In the genomic region with DNA sequence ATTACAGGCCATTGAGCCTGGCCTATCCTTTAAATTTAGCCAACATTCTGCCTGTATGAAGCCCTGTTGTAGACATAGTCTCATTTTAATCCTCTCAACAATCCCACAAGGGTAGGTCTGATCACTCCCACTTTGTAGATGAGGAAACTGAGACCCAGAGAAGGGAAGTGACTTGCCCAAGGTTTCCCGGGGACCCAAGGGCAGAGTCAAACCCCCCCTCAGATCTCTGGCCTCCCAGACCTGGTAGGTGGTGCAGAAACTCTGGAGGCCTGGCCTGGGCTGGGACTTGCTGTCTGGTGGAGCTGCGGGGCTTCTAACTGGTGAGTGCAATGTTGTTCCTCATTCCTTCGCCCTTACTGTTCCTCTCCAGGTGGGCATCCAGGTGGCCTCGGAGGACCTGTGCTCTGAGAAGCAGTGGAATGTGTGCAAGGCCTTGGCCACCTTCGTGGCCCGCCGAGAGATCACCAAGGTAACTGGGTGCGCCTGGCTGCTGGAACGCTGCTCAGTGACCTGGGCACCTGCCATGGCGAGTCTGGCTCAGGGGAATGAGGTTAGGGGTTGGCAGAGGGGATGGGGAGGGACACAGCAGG, we compare ENCODE assay signal across 1 cellular context.
TF ChIP-seq lines count a peak whose summit lies in the region.

No MANE protein-coding gene starts in this region.

TF ChIP-seq in H1, 55 proteins besides CTCF, POLR2A, EP300 and RAD21:
- TF ChIP-seq KDM5A (IDR thresholded peaks at IDR 0.05; ENCODE audit: low read length): no peak
- TF ChIP-seq KDM1A (IDR thresholded peaks at IDR 0.05; ENCODE audit: borderline replicate concordance, low read length): no peak
- no peak for TF ChIP-seq JUN (IDR thresholded peaks at IDR 0.05; ENCODE audit: low read depth, low read length)
- no peak for TF ChIP-seq GABPA (IDR thresholded peaks at IDR 0.05; ENCODE audit: borderline replicate concordance, insufficient read depth, low read length)
- TF ChIP-seq, protein P1, sequence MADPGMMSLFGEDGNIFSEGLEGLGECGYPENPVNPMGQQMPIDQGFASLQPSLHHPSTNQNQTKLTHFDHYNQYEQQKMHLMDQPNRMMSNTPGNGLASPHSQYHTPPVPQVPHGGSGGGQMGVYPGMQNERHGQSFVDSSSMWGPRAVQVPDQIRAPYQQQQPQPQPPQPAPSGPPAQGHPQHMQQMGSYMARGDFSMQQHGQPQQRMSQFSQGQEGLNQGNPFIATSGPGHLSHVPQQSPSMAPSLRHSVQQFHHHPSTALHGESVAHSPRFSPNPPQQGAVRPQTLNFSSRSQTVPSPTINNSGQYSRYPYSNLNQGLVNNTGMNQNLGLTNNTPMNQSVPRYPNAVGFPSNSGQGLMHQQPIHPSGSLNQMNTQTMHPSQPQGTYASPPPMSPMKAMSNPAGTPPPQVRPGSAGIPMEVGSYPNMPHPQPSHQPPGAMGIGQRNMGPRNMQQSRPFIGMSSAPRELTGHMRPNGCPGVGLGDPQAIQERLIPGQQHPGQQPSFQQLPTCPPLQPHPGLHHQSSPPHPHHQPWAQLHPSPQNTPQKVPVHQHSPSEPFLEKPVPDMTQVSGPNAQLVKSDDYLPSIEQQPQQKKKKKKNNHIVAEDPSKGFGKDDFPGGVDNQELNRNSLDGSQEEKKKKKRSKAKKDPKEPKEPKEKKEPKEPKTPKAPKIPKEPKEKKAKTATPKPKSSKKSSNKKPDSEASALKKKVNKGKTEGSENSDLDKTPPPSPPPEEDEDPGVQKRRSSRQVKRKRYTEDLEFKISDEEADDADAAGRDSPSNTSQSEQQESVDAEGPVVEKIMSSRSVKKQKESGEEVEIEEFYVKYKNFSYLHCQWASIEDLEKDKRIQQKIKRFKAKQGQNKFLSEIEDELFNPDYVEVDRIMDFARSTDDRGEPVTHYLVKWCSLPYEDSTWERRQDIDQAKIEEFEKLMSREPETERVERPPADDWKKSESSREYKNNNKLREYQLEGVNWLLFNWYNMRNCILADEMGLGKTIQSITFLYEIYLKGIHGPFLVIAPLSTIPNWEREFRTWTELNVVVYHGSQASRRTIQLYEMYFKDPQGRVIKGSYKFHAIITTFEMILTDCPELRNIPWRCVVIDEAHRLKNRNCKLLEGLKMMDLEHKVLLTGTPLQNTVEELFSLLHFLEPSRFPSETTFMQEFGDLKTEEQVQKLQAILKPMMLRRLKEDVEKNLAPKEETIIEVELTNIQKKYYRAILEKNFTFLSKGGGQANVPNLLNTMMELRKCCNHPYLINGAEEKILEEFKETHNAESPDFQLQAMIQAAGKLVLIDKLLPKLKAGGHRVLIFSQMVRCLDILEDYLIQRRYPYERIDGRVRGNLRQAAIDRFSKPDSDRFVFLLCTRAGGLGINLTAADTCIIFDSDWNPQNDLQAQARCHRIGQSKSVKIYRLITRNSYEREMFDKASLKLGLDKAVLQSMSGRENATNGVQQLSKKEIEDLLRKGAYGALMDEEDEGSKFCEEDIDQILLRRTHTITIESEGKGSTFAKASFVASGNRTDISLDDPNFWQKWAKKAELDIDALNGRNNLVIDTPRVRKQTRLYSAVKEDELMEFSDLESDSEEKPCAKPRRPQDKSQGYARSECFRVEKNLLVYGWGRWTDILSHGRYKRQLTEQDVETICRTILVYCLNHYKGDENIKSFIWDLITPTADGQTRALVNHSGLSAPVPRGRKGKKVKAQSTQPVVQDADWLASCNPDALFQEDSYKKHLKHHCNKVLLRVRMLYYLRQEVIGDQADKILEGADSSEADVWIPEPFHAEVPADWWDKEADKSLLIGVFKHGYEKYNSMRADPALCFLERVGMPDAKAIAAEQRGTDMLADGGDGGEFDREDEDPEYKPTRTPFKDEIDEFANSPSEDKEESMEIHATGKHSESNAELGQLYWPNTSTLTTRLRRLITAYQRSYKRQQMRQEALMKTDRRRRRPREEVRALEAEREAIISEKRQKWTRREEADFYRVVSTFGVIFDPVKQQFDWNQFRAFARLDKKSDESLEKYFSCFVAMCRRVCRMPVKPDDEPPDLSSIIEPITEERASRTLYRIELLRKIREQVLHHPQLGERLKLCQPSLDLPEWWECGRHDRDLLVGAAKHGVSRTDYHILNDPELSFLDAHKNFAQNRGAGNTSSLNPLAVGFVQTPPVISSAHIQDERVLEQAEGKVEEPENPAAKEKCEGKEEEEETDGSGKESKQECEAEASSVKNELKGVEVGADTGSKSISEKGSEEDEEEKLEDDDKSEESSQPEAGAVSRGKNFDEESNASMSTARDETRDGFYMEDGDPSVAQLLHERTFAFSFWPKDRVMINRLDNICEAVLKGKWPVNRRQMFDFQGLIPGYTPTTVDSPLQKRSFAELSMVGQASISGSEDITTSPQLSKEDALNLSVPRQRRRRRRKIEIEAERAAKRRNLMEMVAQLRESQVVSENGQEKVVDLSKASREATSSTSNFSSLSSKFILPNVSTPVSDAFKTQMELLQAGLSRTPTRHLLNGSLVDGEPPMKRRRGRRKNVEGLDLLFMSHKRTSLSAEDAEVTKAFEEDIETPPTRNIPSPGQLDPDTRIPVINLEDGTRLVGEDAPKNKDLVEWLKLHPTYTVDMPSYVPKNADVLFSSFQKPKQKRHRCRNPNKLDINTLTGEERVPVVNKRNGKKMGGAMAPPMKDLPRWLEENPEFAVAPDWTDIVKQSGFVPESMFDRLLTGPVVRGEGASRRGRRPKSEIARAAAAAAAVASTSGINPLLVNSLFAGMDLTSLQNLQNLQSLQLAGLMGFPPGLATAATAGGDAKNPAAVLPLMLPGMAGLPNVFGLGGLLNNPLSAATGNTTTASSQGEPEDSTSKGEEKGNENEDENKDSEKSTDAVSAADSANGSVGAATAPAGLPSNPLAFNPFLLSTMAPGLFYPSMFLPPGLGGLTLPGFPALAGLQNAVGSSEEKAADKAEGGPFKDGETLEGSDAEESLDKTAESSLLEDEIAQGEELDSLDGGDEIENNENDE (IDR thresholded peaks at IDR 0.05; ENCODE audit: insufficient replicate concordance, low read length): no peak
- no peak for TF ChIP-seq HDAC2 (IDR thresholded peaks at IDR 0.05; ENCODE audit: borderline replicate concordance in 1 of 2, low read depth in 2 of 2, low read length in 2 of 2)
- TF ChIP-seq TEAD4 (IDR thresholded peaks at IDR 0.05; ENCODE audit: low read depth, low read length): no peak
- TF ChIP-seq SP4 (IDR thresholded peaks at IDR 0.05; ENCODE audit: low read length): no peak
- TF ChIP-seq NANOG (IDR thresholded peaks at IDR 0.05; ENCODE audit: insufficient read depth, low read depth, low read length, poor library complexity, severe bottlenecking): no peak
- no peak for TF ChIP-seq MAFK (IDR thresholded peaks at IDR 0.05; ENCODE audit: low read depth, low read length)
- TF ChIP-seq SIRT6 (IDR thresholded peaks at IDR 0.05; ENCODE audit: low read length): no peak
- no peak for TF ChIP-seq TBP (IDR thresholded peaks at IDR 0.05; ENCODE audit: low read depth, low read length)
- TF ChIP-seq BRCA1 (IDR thresholded peaks at IDR 0.05; ENCODE audit: low read depth, low read length): no peak
- no peak for TF ChIP-seq TAF1 (IDR thresholded peaks at IDR 0.05; ENCODE audit: low read depth, low read length)
- TF ChIP-seq SP1 (IDR thresholded peaks at IDR 0.05; ENCODE audit: low read depth, low read length): no peak
- no peak for TF ChIP-seq POLR2AphosphoS5 (IDR thresholded peaks at IDR 0.05; ENCODE audit: low read depth, low read length)
